Comparison of ENCODE assay signal across 17 cellular contexts in the genomic region with DNA sequence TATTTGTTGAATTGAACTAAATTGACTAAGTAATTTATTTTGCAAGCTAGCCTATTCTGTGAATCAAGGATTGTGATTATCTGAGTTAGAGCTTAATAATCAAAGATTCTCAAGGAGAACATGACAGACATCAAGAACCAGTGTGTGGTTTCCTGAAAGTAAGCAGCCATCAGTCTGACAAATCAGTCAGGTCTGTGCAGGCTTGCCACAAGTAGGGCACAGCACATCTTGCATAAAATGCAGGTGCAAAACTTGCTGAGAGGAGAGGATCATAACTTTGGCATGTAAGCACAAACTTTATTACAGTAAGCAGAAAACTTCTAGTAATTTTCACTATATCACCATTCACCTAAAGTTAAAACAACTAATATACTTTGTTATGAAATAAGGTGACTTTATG. TPM values are rescaled to one million over a fixed set of nuclear protein-coding genes. Genes with fewer than 3 reads are reported as not detected.
DNase-seq lines count a peak whose midpoint lies in the region; TF ChIP-seq lines count a peak whose summit lies in the region.
"Had no signal": no experiment of that assay in that cellular context is flagged by ENCODE, and none has a peak within 500 bp of the region (broad histone marks: within the 10 kb centered on the region; RNA-seq: fewer than 3 reads in every experiment).

No MANE protein-coding gene starts in this region.

- no peaks in the 10 kb centered on the region for H3K9me3 Mint-ChIP-seq in T-helper 2 cell treated with Interferon-gamma antibody and Interleukin-4, amounts not matched to agents 5 μg/mL and 100 μg/mL, for 36 hours
- no peaks in the 10 kb centered on the region for H3K9me3 Mint-ChIP-seq in CD4-positive, alpha-beta memory T cell

- no peaks in the 10 kb centered on the region for H3K27me3 ChIP-seq in CD4-positive, alpha-beta memory T cell (ENCODE audit: insufficient read depth, low read length)
- H3K27me3 ChIP-seq: body of pancreas had no signal

- no peaks in the 10 kb centered on the region for H3K36me3 ChIP-seq in CD4-positive, alpha-beta memory T cell (ENCODE audit: insufficient read depth, low read length)

- peaks cover 1% of the 10 kb centered on the region for H3K36me3 Mint-ChIP-seq in T-helper 2 cell treated with Interferon-gamma antibody and Interleukin-4, amounts not matched to agents 5 μg/mL and 100 μg/mL, for 36 hours (ENCODE audit: low read depth)
- H3K36me3 Mint-ChIP-seq in CD4-positive, alpha-beta memory T cell: no peaks in the 10 kb centered on the region

- H3K27ac ChIP-seq in CD4-positive, alpha-beta memory T cell (ENCODE audit: low read depth, low read length): no peak overlapping the region
- H3K27ac ChIP-seq: body of pancreas had no signal

- TF ChIP-seq CTCF in GM13976 (IDR thresholded peaks at IDR 0.05; ENCODE audit: borderline replicate concordance, control extremely low read depth, extremely low read depth, insufficient read depth, missing control alignments): no peak

- intact Hi-C loops in CD4-positive, alpha-beta memory T cell (cut with micrococcal nuclease): loop anchor here (2.0 kb wide), 1 partner anchor 21 kb away; no protein-coding TSS in a partner anchor

- H3K27me3 Mint-ChIP-seq in T-helper 2 cell treated with Interferon-gamma antibody and Interleukin-4, amounts not matched to agents 5 μg/mL and 100 μg/mL, for 36 hours (ENCODE audit: low read depth): no peaks in the 10 kb centered on the region
- H3K27me3 Mint-ChIP-seq in CD4-positive, alpha-beta memory T cell: no peaks in the 10 kb centered on the region
- H3K27me3 Mint-ChIP-seq: IgD-negative memory B cell had no signal

- no peak overlapping the region for H3K27ac Mint-ChIP-seq in T-helper 2 cell treated with Interferon-gamma antibody and Interleukin-4, amounts not matched to agents 5 μg/mL and 100 μg/mL, for 36 hours
- peak overlapping the region in 6 of 7 donors; percentile 7 to 84 (median 38) for H3K27ac Mint-ChIP-seq in CD4-positive, alpha-beta memory T cell
- H3K27ac Mint-ChIP-seq: IgD-negative memory B cell had no signal

- DNase-seq in T-helper 2 cell: peak in 3 of 5 experiments; percentile 8 to 88 (median 16)
- no peak for DNase-seq in T-helper 2 cell treated with Interferon-gamma antibody and Interleukin-4, amounts not matched to agents 5 μg/mL and 100 μg/mL, for 36 hours (ENCODE audit: low spot score)
- DNase-seq in CD4-positive, alpha-beta memory T cell: peak; percentile 32 to 57 (median 55)
- DNase-seq in RPMI8226: peak; percentile 83
- peak; percentile 49 for DNase-seq in central memory CD4-positive, alpha-beta T cell
- no peak for DNase-seq in ecto neural progenitor cell (ENCODE audit: low spot score)
- no peak for DNase-seq in GM13976 (ENCODE audit: low spot score)
- no peak for DNase-seq in NCI-H1436 (lab: John Stamatoyannopoulos, UW)
- DNase-seq: 8988T; body of pancreas; effector CD8-positive, alpha-beta T cell; GF-D8; mesendoderm; NCI-H1694; NCI-H526 treated with DMSO at 0.1 percent for 48 hours; nucleus accumbens had no signal

- H3K4me3 ChIP-seq in CD4-positive, alpha-beta memory T cell (ENCODE audit: low read length in 2 of 2): no peak overlapping the region
- H3K4me3 ChIP-seq: body of pancreas had no signal

- POLR2A ChIA-PET in CD4-positive, alpha-beta memory T cell (lab: Charles Lee; ENCODE audit: partially characterized antibody): no interaction called here

- H3K4me3 Mint-ChIP-seq in T-helper 2 cell treated with Interferon-gamma antibody and Interleukin-4, amounts not matched to agents 5 μg/mL and 100 μg/mL, for 36 hours: no peak overlapping the region
- peak overlapping the region in 6 of 8 donors; percentile 19 to 69 (median 50) for H3K4me3 Mint-ChIP-seq in CD4-positive, alpha-beta memory T cell
- H3K4me3 Mint-ChIP-seq: IgD-negative memory B cell had no signal

- CTCF ChIA-PET in CD4-positive, alpha-beta memory T cell (lab: Charles Lee; ENCODE audit: partially characterized antibody): interaction anchor here (1.5 kb wide), 1 partner anchor 13 kb away, joined by 3 read pairs; no protein-coding TSS in a partner anchor

- H3K9me3 ChIP-seq in CD4-positive, alpha-beta memory T cell (ENCODE audit: control insufficient read depth in 1 of 2, low read length in 2 of 2): no peaks in the 10 kb centered on the region
- H3K9me3 ChIP-seq: body of pancreas had no signal

- H3K4me1 Mint-ChIP-seq in T-helper 2 cell treated with Interferon-gamma antibody and Interleukin-4, amounts not matched to agents 5 μg/mL and 100 μg/mL, for 36 hours (ENCODE audit: low read depth): peaks cover 34% of the 10 kb centered on the region
- peaks cover 20 to 53% (median 30%) of the 10 kb centered on the region in 4 donors for H3K4me1 Mint-ChIP-seq in CD4-positive, alpha-beta memory T cell

- in situ Hi-C loops in GM13976 (cut with MboI; ENCODE audit: low sequenced_read_pairs, unreplicated experiment): no loop called here

- H3K4me1 ChIP-seq in CD4-positive, alpha-beta memory T cell (ENCODE audit: insufficient read depth, low read length): peaks cover 45% of the 10 kb centered on the region
- H3K4me1 ChIP-seq: body of pancreas had no signal

RNA-seq across cellular contexts. Expression of gene FAM241A, which starts 22.5 kb away (rescaled TPM):
- total RNA-seq in CD4-positive, alpha-beta memory T cell: 1 to 10 TPM; 2.7 TPM
- 1 to 10 TPM; 4.0 to 4.7 TPM for polyA plus RNA-seq in CD4-positive, alpha-beta memory T cell

Comparison
In these comparisons a context has a peak if more than half of its experiments do, and no peak if none do; other contexts are left out.
1. DNase-seq: peak in T-helper 2 cell (3 of 5), CD4-positive, alpha-beta memory T cell (5 of 5), RPMI8226 (single experiment) and central memory CD4-positive, alpha-beta T cell (single experiment); none in T-helper 2 cell treated with Interferon-gamma antibody and Interleukin-4, amounts not matched to agents 5 μg/mL and 100 μg/mL, for 36 hours (single experiment), ecto neural progenitor cell (single experiment), GM13976 (single experiment) and NCI-H1436 (single experiment).